Comparison of ENCODE assay signal across 17 cellular contexts in the genomic region with DNA sequence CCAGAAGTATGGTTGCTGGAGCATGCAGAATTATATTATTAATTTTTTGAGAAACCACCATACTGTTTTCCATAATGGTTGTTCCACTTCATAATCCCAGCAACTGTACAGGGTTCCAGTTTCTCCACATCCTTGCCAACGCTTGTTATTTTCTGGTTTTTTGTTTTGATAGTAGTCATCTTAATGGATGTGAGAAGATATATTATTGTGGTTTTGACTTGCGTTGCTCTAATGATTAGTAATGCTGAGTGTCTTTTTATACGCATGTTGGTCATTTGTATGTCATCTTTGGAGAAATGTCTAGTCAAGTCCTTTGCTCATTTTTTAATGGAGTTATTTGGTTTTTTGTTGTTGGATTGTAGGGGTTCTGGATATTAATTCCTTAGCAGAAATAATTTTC. TPM values are rescaled to one million over a fixed set of nuclear protein-coding genes. Genes with fewer than 3 reads are reported as not detected.
DNase-seq lines count a peak whose midpoint lies in the region; ATAC-seq and TF ChIP-seq lines count a peak whose summit lies in the region.
"Had no signal": no experiment of that assay in that cellular context is flagged by ENCODE, and none has a peak within 500 bp of the region (broad histone marks: within the 10 kb centered on the region; RNA-seq: fewer than 3 reads in every experiment).

No MANE protein-coding gene starts in this region.

- ATAC-seq in GM19455 (IDR thresholded peaks at IDR 0.05; ENCODE audit: unreplicated experiment) (no peak), GM21786 (IDR thresholded peaks at IDR 0.05; ENCODE audit: unreplicated experiment) (no peak)

- H2AFZ ChIP-seq in ACC112 (ENCODE audit: low read length, unreplicated experiment) (no peak overlapping the region), GM23248 (no peak overlapping the region), OCI-LY3 (ENCODE audit: low read depth, low read length) (no peak overlapping the region)
- H2AFZ ChIP-seq: PC-9 had no signal

- H4K20me1 ChIP-seq in GM23248 (ENCODE audit: insufficient read depth) (no peaks in the 10 kb centered on the region), OCI-LY3 (ENCODE audit: insufficient read depth, low read length) (peaks cover 34% of the 10 kb centered on the region; the same call in 1 of the 2 replicates)

- H3K27me3 ChIP-seq in ACC112 (ENCODE audit: insufficient read depth, low read length) (no peaks in the 10 kb centered on the region), GM23248 (replicated peaks; ENCODE audit: insufficient read depth) (no peaks in the 10 kb centered on the region), OCI-LY3 (ENCODE audit: low read depth, low read length) (no peaks in the 10 kb centered on the region; the same call in 1 of the 2 replicates)

- H3K9me3 ChIP-seq in GM23248 (ENCODE audit: low read depth) (no peaks in the 10 kb centered on the region), OCI-LY3 (ENCODE audit: insufficient read depth, low read length) (no peaks in the 10 kb centered on the region)
- H3K9me3 ChIP-seq: Caco-2, HAP-1 had no signal

- H3K9me2 ChIP-seq in GM23248 (ENCODE audit: insufficient read depth): no peaks in the 10 kb centered on the region; the same call in 1 of the 2 replicates

- H3K4me2 ChIP-seq in GM23248 (ENCODE audit: unreplicated experiment): no peak overlapping the region
- H3K4me2 ChIP-seq in OCI-LY3 (ENCODE audit: low read length): peak overlapping the region; percentile 39
- H3K4me2 ChIP-seq: PC-9 had no signal

- no peaks in the 10 kb centered on the region for H3F3A ChIP-seq in GM23248 (ENCODE audit: insufficient read depth)

- no peak for TF ChIP-seq CTCF in OCI-LY3 (IDR thresholded peaks at IDR 0.05; ENCODE audit: low read depth, low read length)
- TF ChIP-seq CTCF in epithelial cell of esophagus (IDR thresholded peaks at IDR 0.05; ENCODE audit: insufficient read depth, low read depth, low read length, missing control alignments): no peak

- H3K79me2 ChIP-seq in ACC112 (ENCODE audit: control insufficient read depth, insufficient read depth, low read length, unreplicated experiment) (peaks cover 32% of the 10 kb centered on the region), GM23248 (ENCODE audit: insufficient read depth) (peaks cover 99% of the 10 kb centered on the region), OCI-LY3 (ENCODE audit: low read length) (peaks cover 7% of the 10 kb centered on the region; the same call in 1 of the 2 replicates)

- 22 to 29% methylated on average over 3 of the region's 3 CpGs for WGBS in GM23248 (ENCODE audit: low coverage in 1 of 2, low lambda C conversion rate in 2 of 2, missing lambda C conversion rate in 2 of 2), 2 experiments

- DNase-seq in GM23248: peak; percentile 56
- peak; percentile 70 for DNase-seq in epithelial cell of esophagus (ENCODE audit: low read depth)
- DNase-seq in RPMI8226: no peak
- DNase-seq in stimulated activated naive CD4-positive, alpha-beta T cell (lab: John Stamatoyannopoulos, UW): no peak
- DNase-seq: Caco-2; DMS79; NCI-H1092; NCI-H2227 treated with DMSO at 0.1 percent for 48 hours; NCI-H526 treated with DMSO at 0.1 percent for 48 hours; NK-92 treated with Interleukin-12 subunit alpha and Interleukin-12 subunit beta, amount 100 ng/mL, for 24 hours; PC-9; SHP77 treated with DMSO at 0.1 percent for 48 hours had no signal

- H3K4me1 ChIP-seq in ACC112 (ENCODE audit: control insufficient read depth, insufficient read depth, low read length, unreplicated experiment) (peaks cover 9% of the 10 kb centered on the region), GM23248 (ENCODE audit: insufficient read depth) (peaks cover 20% of the 10 kb centered on the region), OCI-LY3 (ENCODE audit: low read length) (peaks cover 23% of the 10 kb centered on the region)

- H3K9ac ChIP-seq in GM23248: no peak overlapping the region
- no peak overlapping the region for H3K9ac ChIP-seq in OCI-LY3 (ENCODE audit: low read length)

- no peaks in the 10 kb centered on the region for H3K36me3 ChIP-seq in ACC112 (ENCODE audit: insufficient read depth, low read length)
- no peaks in the 10 kb centered on the region for H3K36me3 ChIP-seq in GM23248 (ENCODE audit: low read depth)
- H3K36me3 ChIP-seq in OCI-LY3 (replicated peaks; ENCODE audit: low read depth, low read length): no peaks in the 10 kb centered on the region
- H3K36me3 ChIP-seq: HAP-1 had no signal

- H3K27ac ChIP-seq in ACC112 (ENCODE audit: low read depth, low read length) (peak overlapping the region; percentile 32; the same call in 1 of the 2 replicates), GM23248 (peak overlapping the region; percentile 15; the same call in 1 of the 2 replicates), OCI-LY3 (ENCODE audit: low read length) (no peak overlapping the region)
- H3K27ac ChIP-seq: PC-9 had no signal

- H3K4me3 ChIP-seq in ACC112 (ENCODE audit: low read depth, low read length) (no peak overlapping the region), GM23248 (no peak overlapping the region), OCI-LY3 (ENCODE audit: low read length) (no peak overlapping the region), epithelial cell of esophagus (ENCODE audit: low read length) (no peak overlapping the region)
- H3K4me3 ChIP-seq: HAP-1, PC-9 had no signal

- in situ Hi-C loops in GM23248 (cut with MboI): no loop called here

RNA-seq across cellular contexts. Expression of gene DAAM1, which starts 58.1 kb away (rescaled TPM):
- total RNA-seq in GM23248 (2014; rRNA removed; shearing (Covaris generic)): 17.5 and 25.3 TPM in 2 replicates
- 17.4 and 17.9 TPM in 2 replicates for polyA plus RNA-seq in GM23248 (2016; fragmentation: Nextera tagmentation; extraction: Ambion mirVana)

Comparison
In these comparisons a context has a peak if more than half of its experiments do, and no peak if none do; other contexts are left out.
1. DNase-seq: peak in GM23248 (single experiment) and epithelial cell of esophagus (single experiment); none in RPMI8226 (single experiment) and stimulated activated naive CD4-positive, alpha-beta T cell (0 of 6).